Comparison of ENCODE assay signal across 8 cellular contexts in genomic region chr3:44992555-44993470, GRCh38. TPM values are rescaled to one million over a fixed set of nuclear protein-coding genes. Genes with fewer than 3 reads are reported as not detected.
DNase-seq lines count a peak whose midpoint lies in the region; ATAC-seq and TF ChIP-seq lines count a peak whose summit lies in the region.

No MANE protein-coding gene starts in this region.

- peak; percentile 15 for DNase-seq in stimulated activated CD4-positive, alpha-beta T cell treated with anti-CD3 and anti-CD28 coated beads, Interleukin-12 subunit alpha, Interleukin-12 subunit beta, amount 100 ng/mL, for 4 hours
- no peak for DNase-seq in stimulated activated CD4-positive, alpha-beta T cell treated with anti-CD3 and anti-CD28 coated beads, Interleukin-2, amount 100 ng/mL, for 48 hours
- DNase-seq in SKM-1 (lab: John Stamatoyannopoulos, UW; ENCODE audit: unreplicated experiment) (peak; percentile 34), heart left ventricle (no peak), testis (no peak)

- intact Hi-C loops in heart left ventricle (cut with DNase I) (loop anchor here in 2 of 10 donors (5.0 kb wide), 2 partner anchors 39 to 44 kb away; no protein-coding TSS in a partner anchor), testis (cut with DNase I; ENCODE audit: low total_unique reads) (no loop called here)

- TF ChIP-seq POLR2A in heart left ventricle (IDR thresholded peaks at IDR 0.05) (no peak), testis (IDR thresholded peaks at IDR 0.05) (no peak)

- H3K4me1 ChIP-seq in heart left ventricle: peaks cover 9 to 61% (median 35%) of the 10 kb centered on the region in 12 donors
- H3K4me1 ChIP-seq in testis: peaks cover 28% of the 10 kb centered on the region

- H3K9me3 ChIP-seq in heart left ventricle (no peaks in the 10 kb centered on the region), testis (no peaks in the 10 kb centered on the region)

- H3K27me3 ChIP-seq in heart left ventricle (no peaks in the 10 kb centered on the region), testis (no peaks in the 10 kb centered on the region)

- WGBS in heart left ventricle, 4 donors: 55 to 74% (median 68%) methylated on average over 7 of the region's 7 CpGs
- WGBS in testis, 2 donors: 68 to 74% methylated on average over 6 to 7 of the region's 7 CpGs

- ATAC-seq in heart left ventricle (no peak), GM21825 (IDR thresholded peaks at IDR 0.05; ENCODE audit: unreplicated experiment) (no peak), GM19467 (IDR thresholded peaks at IDR 0.05; ENCODE audit: unreplicated experiment) (no peak), HG02623 (IDR thresholded peaks at IDR 0.05; ENCODE audit: unreplicated experiment) (no peak)

- H3K36me3 ChIP-seq in heart left ventricle (peaks cover 0 to 55% (median 39%) of the 10 kb centered on the region in 9 donors), testis (ENCODE audit: low read depth, missing control alignments) (no peaks in the 10 kb centered on the region)

- H3K4me3 ChIP-seq in heart left ventricle: no peak overlapping the region
- no peak overlapping the region for H3K4me3 ChIP-seq in testis

- H3K27ac ChIP-seq in heart left ventricle (peak overlapping the region in 6 of 12 donors; percentile 15 to 37 (median 20)), testis (peak overlapping the region in 1 of 2 donors; percentile 53)

- TF ChIP-seq CTCF in heart left ventricle (IDR thresholded peaks at IDR 0.05): peak; percentile 46 to 71 (median 58)
- TF ChIP-seq CTCF in testis (IDR thresholded peaks at IDR 0.05): peak in 2 of 3 experiments; percentile 42 to 68

RNA-seq across cellular contexts. Expression of gene EXOSC7, which starts 16.8 kb away (rescaled TPM):
- 10 to 100 TPM; 23.8 to 87.3 (median 30.7) TPM for total RNA-seq in heart left ventricle
- 10 to 100 TPM; 34.8 to 52.5 TPM for polyA plus RNA-seq in heart left ventricle
- 10 to 100 TPM; 66.3 to 71.5 TPM for total RNA-seq in testis
- 63.3 TPM for polyA plus RNA-seq in testis (ENCODE audit: insufficient read depth, low read depth, low replicate concordance)

RNA-seq across cellular contexts. Expression of gene ZDHHC3, which starts 16.8 kb away (rescaled TPM):
- total RNA-seq in heart left ventricle: 10 to 100 TPM; 40.5 to 94.7 (median 52.7) TPM
- 10 to 100 TPM; 17.9 to 54.0 TPM for polyA plus RNA-seq in heart left ventricle
- 100 to 1,000 TPM; 122 to 164 TPM for total RNA-seq in testis
- polyA plus RNA-seq in testis (ENCODE audit: insufficient read depth, low read depth, low replicate concordance): 248 TPM

RNA-seq across cellular contexts. Expression of gene CLEC3B, which starts 33.3 kb away (rescaled TPM):
- total RNA-seq in heart left ventricle (100 to 1,000 TPM in 2 of 9 donors, 10 to 100 TPM in 7; 34.8 to 131 (median 71.3) TPM), testis (10 to 100 TPM; 86.6 to 88.8 TPM)
- polyA plus RNA-seq in heart left ventricle (100 to 1,000 TPM; 114 to 205 TPM), testis (ENCODE audit: insufficient read depth, low read depth, low replicate concordance) (198 TPM)

Comparison
In these comparisons a context has a peak if more than half of its experiments do, and no peak if none do; other contexts are left out.
1. DNase-seq: peak in stimulated activated CD4-positive, alpha-beta T cell treated with anti-CD3 and anti-CD28 coated beads, Interleukin-12 subunit alpha, Interleukin-12 subunit beta, amount 100 ng/mL, for 4 hours (single experiment) and SKM-1 (single experiment); none in stimulated activated CD4-positive, alpha-beta T cell treated with anti-CD3 and anti-CD28 coated beads, Interleukin-2, amount 100 ng/mL, for 48 hours (0 of 2), heart left ventricle (0 of 5) and testis (single experiment).